In the genomic region with DNA sequence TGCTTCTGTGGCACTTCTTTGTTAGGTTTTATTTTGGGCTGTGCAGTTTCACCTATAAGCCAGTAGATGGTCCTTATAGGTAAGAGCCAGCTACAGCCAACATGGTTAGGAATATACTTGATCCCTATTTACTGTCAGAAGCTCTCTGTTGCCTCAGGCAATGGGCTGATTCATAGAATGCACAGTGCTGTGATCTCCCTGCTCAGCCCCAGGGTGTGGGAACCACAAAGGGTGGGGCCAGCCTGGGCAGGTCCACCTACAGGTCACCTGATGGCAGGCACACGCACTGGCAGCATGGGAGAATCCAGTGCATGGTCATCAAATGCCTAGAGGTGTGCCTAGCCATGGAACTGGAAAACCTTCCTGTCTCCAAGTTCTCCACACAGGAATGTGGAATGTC, we compare ENCODE assay signal across 29 cellular contexts.
DNase-seq lines count a peak whose midpoint lies in the region; ATAC-seq, FAIRE-seq and TF ChIP-seq lines count a peak whose summit lies in the region.
"Had no signal": no experiment of that assay in that cellular context is flagged by ENCODE, and none has a peak within 500 bp of the region (broad histone marks: within the 10 kb centered on the region; RNA-seq: fewer than 3 reads in every experiment).

No MANE protein-coding gene starts in this region.

- H3K79me2 ChIP-seq in osteoblast (ENCODE audit: insufficient read depth, low read length), result no peaks in the 10 kb centered on the region
- H3K79me2 ChIP-seq: hepatocyte had no signal

- TF ChIP-seq CTCF in osteoblast (IDR thresholded peaks at IDR 0.05; ENCODE audit: extremely low read depth, low read depth, low read length), result no peak

- H3K36me3 ChIP-seq in osteoblast (ENCODE audit: insufficient read depth, low read length), result no peaks in the 10 kb centered on the region
- H3K36me3 ChIP-seq: adrenal gland, BLaER1, cardiac muscle cell, WERI-Rb-1 had no signal

- no peak overlapping the region for H3K4me3 ChIP-seq in osteoblast (ENCODE audit: insufficient read depth, low read length)
- H3K4me3 ChIP-seq: A549, adrenal gland, BLaER1, cardiac muscle cell, hepatocyte, smooth muscle cell had no signal

- H3K27me3 ChIP-seq in osteoblast (ENCODE audit: insufficient read depth, low read length), result no peaks in the 10 kb centered on the region
- H3K27me3 ChIP-seq: BLaER1, cardiac muscle cell, hepatocyte had no signal

- no peak overlapping the region for H2AFZ ChIP-seq in osteoblast (ENCODE audit: low read length)
- H2AFZ ChIP-seq: hepatocyte had no signal

- no peaks in the 10 kb centered on the region for H3K9me3 ChIP-seq in osteoblast (ENCODE audit: low read depth, low read length)
- H3K9me3 ChIP-seq: A549, adrenal gland had no signal

- no peaks in the 10 kb centered on the region for H4K20me1 ChIP-seq in osteoblast (ENCODE audit: insufficient read depth, low read length)
- H4K20me1 ChIP-seq: BLaER1 had no signal

- ATAC-seq in HG02759 (IDR thresholded peaks at IDR 0.05; ENCODE audit: unreplicated experiment), result no peak
- ATAC-seq: A549, Right ventricle myocardium inferior had no signal

- FAIRE-seq in urothelium cell line (lab: Jason Lieb, UNC), result no peak
- FAIRE-seq: A549, D721Med, HTR-8/SVneo, islet of Langerhans had no signal

- no peak overlapping the region for H3K27ac ChIP-seq in osteoblast (ENCODE audit: low read depth, low read length)
- H3K27ac ChIP-seq: A549, adrenal gland, BLaER1, cardiac muscle cell, hepatocyte, WERI-Rb-1 had no signal

- no peak overlapping the region for H3K4me2 ChIP-seq in osteoblast (ENCODE audit: insufficient read depth, low read length)
- H3K4me2 ChIP-seq: A549, BLaER1, hepatocyte, smooth muscle cell had no signal

- H3K4me1 ChIP-seq in osteoblast (ENCODE audit: insufficient read depth, low read length), result no peaks in the 10 kb centered on the region
- H3K4me1 ChIP-seq: A549, adrenal gland, BLaER1 had no signal

- peak; percentile 41 for DNase-seq in A172 (ENCODE audit: low spot score)
- DNase-seq in HPDE6-E6E7 (ENCODE audit: extremely low spot score), result peak; percentile 26
- peak; percentile 77 for DNase-seq in SW480 (ENCODE audit: low spot score)
- DNase-seq in islet precursor cell, result peak; percentile 88
- no peak for DNase-seq in osteoblast (ENCODE audit: insufficient read length, low spot score, missing footprints)
- DNase-seq in activated CD4-positive, alpha-beta T cell treated with anti-CD3 and anti-CD28 coated beads, Interleukin-2, amount 50 U/mL, for 4 hours, result no peak
- no peak for DNase-seq in urothelium cell line (ENCODE audit: low spot score)
- DNase-seq: activated CD4-positive, alpha-beta memory T cell treated with anti-CD3 and anti-CD28 coated beads for 36 hours; activated gamma-delta T cell; adrenal gland; foreskin melanocyte; GDM1; Karpas-422; NCI-H1092; NCI-H2081 treated with DMSO at 0.1 percent for 48 hours; NCI-H524; nucleus accumbens; stimulated activated CD4-positive, alpha-beta T cell treated with anti-CD3 and anti-CD28 coated beads, Interleukin-4, amount 100 ng/mL, for 1 hour; WERI-Rb-1 had no signal

Comparison
In these comparisons a context has a peak if more than half of its experiments do, and no peak if none do; other contexts are left out.
1. DNase-seq: peak in A172 (single experiment), HPDE6-E6E7 (single experiment), SW480 (single experiment) and islet precursor cell (single experiment); none in osteoblast (single experiment), activated CD4-positive, alpha-beta T cell treated with anti-CD3 and anti-CD28 coated beads, Interleukin-2, amount 50 U/mL, for 4 hours (0 of 2) and urothelium cell line (single experiment).